26 cellular contexts compared by ENCODE assay signal in genomic region chr17:75081611-75082540, GRCh38. TPM values are rescaled to one million over a fixed set of nuclear protein-coding genes. Genes with fewer than 3 reads are reported as not detected.
DNase-seq lines count a peak whose midpoint lies in the region; TF ChIP-seq lines count a peak whose summit lies in the region.
"Had no signal": no experiment of that assay in that cellular context is flagged by ENCODE, and none has a peak within 500 bp of the region (broad histone marks: within the 10 kb centered on the region; RNA-seq: fewer than 3 reads in every experiment).

No MANE protein-coding gene starts in this region.

- no peaks in the 10 kb centered on the region for H3K9me3 Mint-ChIP-seq in endodermal cell
- no peaks in the 10 kb centered on the region for H3K9me3 Mint-ChIP-seq in osteocyte (ENCODE audit: unreplicated experiment)
- H3K9me3 Mint-ChIP-seq: activated naive CD4-positive, alpha-beta T cell treated with anti-CD3 and anti-CD28 coated beads, Interleukin-2, amount 50 U/mL, for 24 hours; H9; mesothelial cell of epicardium had no signal

- H3K4me3 ChIP-seq in endodermal cell (ENCODE audit: low read length): no peak overlapping the region
- H3K4me3 ChIP-seq: heart left ventricle, left ventricle myocardium inferior, psoas muscle, tibial nerve had no signal

- no peaks in the 10 kb centered on the region for H3K27me3 ChIP-seq in endodermal cell (ENCODE audit: control insufficient read depth, insufficient read depth, low read length, poor library complexity, severe bottlenecking)
- H3K27me3 ChIP-seq: brain microvascular endothelial cell, heart left ventricle, tibial nerve had no signal

- H3K36me3 ChIP-seq in endodermal cell (ENCODE audit: control insufficient read depth, insufficient read depth, low read length): no peaks in the 10 kb centered on the region
- H3K36me3 ChIP-seq: brain microvascular endothelial cell, heart left ventricle, left ventricle myocardium inferior, tibial nerve had no signal

- H3K9me3 ChIP-seq in endodermal cell (ENCODE audit: control insufficient read depth, low read length): no peaks in the 10 kb centered on the region
- H3K9me3 ChIP-seq: heart left ventricle, left ventricle myocardium inferior, psoas muscle, tibial nerve had no signal

- TF ChIP-seq CTCF in endodermal cell (conservative IDR thresholded peaks at IDR 0.05) (no peak), osteocyte (IDR thresholded peaks at IDR 0.05) (no peak)

- no peaks in the 10 kb centered on the region for H3K27me3 Mint-ChIP-seq in endodermal cell (ENCODE audit: insufficient read depth)
- no peaks in the 10 kb centered on the region for H3K27me3 Mint-ChIP-seq in osteocyte (ENCODE audit: unreplicated experiment)
- H3K27me3 Mint-ChIP-seq: activated CD4-positive, alpha-beta T cell treated with anti-CD3 and anti-CD28 coated beads for 36 hours; activated naive CD4-positive, alpha-beta T cell treated with anti-CD3 and anti-CD28 coated beads, Interleukin-2, amount 50 U/mL, for 24 hours had no signal

- H3K4me3 Mint-ChIP-seq in endodermal cell (no peak overlapping the region), osteocyte (ENCODE audit: unreplicated experiment) (no peak overlapping the region)
- H3K4me3 Mint-ChIP-seq: activated CD4-positive, alpha-beta T cell treated with anti-CD3 and anti-CD28 coated beads for 36 hours; activated CD8-positive, alpha-beta T cell treated with anti-CD3 and anti-CD28 coated beads, Interleukin-2, amount 10 ng/mL, durations not matched to agents 7 days and 5 days; activated naive CD4-positive, alpha-beta T cell treated with anti-CD3 and anti-CD28 coated beads, Interleukin-2, amount 50 U/mL, for 24 hours; H9; mesothelial cell of epicardium had no signal

- no peak overlapping the region for H3K27ac Mint-ChIP-seq in endodermal cell
- peak overlapping the region; percentile 43 for H3K27ac Mint-ChIP-seq in osteocyte (ENCODE audit: unreplicated experiment)
- H3K27ac Mint-ChIP-seq: activated CD4-positive, alpha-beta T cell treated with anti-CD3 and anti-CD28 coated beads for 36 hours; activated CD8-positive, alpha-beta T cell treated with anti-CD3 and anti-CD28 coated beads, Interleukin-2, amount 10 ng/mL, durations not matched to agents 7 days and 5 days; activated naive CD4-positive, alpha-beta T cell treated with anti-CD3 and anti-CD28 coated beads, Interleukin-2, amount 50 U/mL, for 24 hours; mesothelial cell of epicardium had no signal

- H3K9ac ChIP-seq in endodermal cell (ENCODE audit: extremely low read depth, low read length, poor library complexity, severe bottlenecking): no peak overlapping the region

- peaks cover 11% of the 10 kb centered on the region for H3K4me1 ChIP-seq in endodermal cell (ENCODE audit: control insufficient read depth, insufficient read depth, low read length)

- DNase-seq in NCI-H82 (lab: John Stamatoyannopoulos, UW): peak; percentile 62
- DNase-seq in endodermal cell: peak; percentile 52
- no peak for DNase-seq in osteocyte (ENCODE audit: extremely low spot score, unreplicated experiment)
- DNase-seq in COLO829 (ENCODE audit: low spot score): no peak
- no peak for DNase-seq in SK-N-DZ (ENCODE audit: low spot score)
- DNase-seq: activated CD4-positive, alpha-beta T cell treated with anti-CD3 and anti-CD28 coated beads for 36 hours; activated CD8-positive, alpha-beta T cell treated with anti-CD3 and anti-CD28 coated beads, Interleukin-2, amount 10 ng/mL, durations not matched to agents 7 days and 5 days; amniotic stem cell; brain microvascular endothelial cell; cerebellar nuclear complex; dermis blood vessel endothelial cell; foreskin melanocyte; H9; Kasumi-1; left ventricle myocardium inferior; NCI-H1417 treated with DMSO at 0.1 percent for 48 hours; NCI-H2029 treated with DMSO at 0.1 percent for 48 hours; nucleus accumbens; psoas muscle; SHP77 treated with DMSO at 0.1 percent for 48 hours; stimulated activated CD4-positive, alpha-beta T cell treated with anti-CD3 and anti-CD28 coated beads, Interleukin-4, amount 100 ng/mL, for 4 hours; T-helper 9 cell had no signal

- 89 to 91% methylated on average over 6 to 13 of the region's 13 CpGs for WGBS in endodermal cell (ENCODE audit: insufficient coverage in 1 of 2, insufficient read length in 1 of 2), 2 experiments

- H3K27ac ChIP-seq in endodermal cell (ENCODE audit: low read depth, low read length): no peak overlapping the region
- H3K27ac ChIP-seq: brain microvascular endothelial cell, heart left ventricle, left ventricle myocardium inferior, psoas muscle, tibial nerve had no signal

- H3K36me3 Mint-ChIP-seq in endodermal cell (ENCODE audit: low read depth) (no peaks in the 10 kb centered on the region), osteocyte (ENCODE audit: unreplicated experiment) (no peaks in the 10 kb centered on the region)
- H3K36me3 Mint-ChIP-seq: activated naive CD4-positive, alpha-beta T cell treated with anti-CD3 and anti-CD28 coated beads, Interleukin-2, amount 50 U/mL, for 24 hours; mesothelial cell of epicardium had no signal

- H3K4me1 Mint-ChIP-seq in endodermal cell (peaks cover 33% of the 10 kb centered on the region), osteocyte (ENCODE audit: unreplicated experiment) (peaks cover 74% of the 10 kb centered on the region)

RNA-seq across cellular contexts. Expression of gene SLC16A5, which starts 5.9 kb away (rescaled TPM):
- total RNA-seq in endodermal cell (10 to 100 TPM; 28.8 to 54.0 TPM), osteocyte (7.0 and 7.6 TPM in 2 replicates)
- polyA plus RNA-seq in endodermal cell (2013, experiment 1 of 2): 10.8 TPM
- polyA plus RNA-seq in endodermal cell (2013, experiment 2 of 2): 7.6 TPM
- polyA plus RNA-seq in SK-N-DZ (2014; cell fraction: cytosol; rRNA removed): not detected in 2 replicates
- polyA plus RNA-seq in SK-N-DZ (2014; cell fraction: nucleus; rRNA removed): 0.72 and 3.3 TPM in 2 replicates

RNA-seq across cellular contexts. Expression of gene ARMC7, which starts 27.9 kb away (rescaled TPM):
- total RNA-seq in endodermal cell: 10 to 100 TPM; 20.0 to 26.6 TPM
- polyA plus RNA-seq in endodermal cell (2013, experiment 1 of 2): 14.0 TPM
- polyA plus RNA-seq in endodermal cell (2013, experiment 2 of 2): 12.3 TPM
- total RNA-seq in osteocyte: 12.8 and 13.6 TPM in 2 replicates
- 4.0 and 7.4 TPM in 2 replicates for polyA plus RNA-seq in SK-N-DZ (2014; cell fraction: cytosol; rRNA removed)
- 2.3 and 3.0 TPM in 2 replicates for polyA plus RNA-seq in SK-N-DZ (2014; cell fraction: nucleus; rRNA removed)

RNA-seq across cellular contexts. Expression of gene KCTD2, which starts 34.9 kb away (rescaled TPM):
- total RNA-seq in endodermal cell: 10 to 100 TPM; 27.7 to 32.8 TPM
- polyA plus RNA-seq in endodermal cell (2013, experiment 1 of 2): 29.2 TPM
- 25.5 TPM for polyA plus RNA-seq in endodermal cell (2013, experiment 2 of 2)
- 22.3 and 23.7 TPM in 2 replicates for total RNA-seq in osteocyte
- 27.4 and 27.6 TPM in 2 replicates for polyA plus RNA-seq in SK-N-DZ (2014; cell fraction: cytosol; rRNA removed)
- polyA plus RNA-seq in SK-N-DZ (2014; cell fraction: nucleus; rRNA removed): 21.8 and 22.6 TPM in 2 replicates

RNA-seq across cellular contexts. Expression of gene ATP5PD, which starts 35.1 kb away (rescaled TPM):
- 100 to 1,000 TPM; 244 to 295 TPM for total RNA-seq in endodermal cell
- 203 TPM for polyA plus RNA-seq in endodermal cell (2013, experiment 1 of 2)
- 189 TPM for polyA plus RNA-seq in endodermal cell (2013, experiment 2 of 2)
- 195 and 212 TPM in 2 replicates for total RNA-seq in osteocyte
- polyA plus RNA-seq in SK-N-DZ (2014; cell fraction: cytosol; rRNA removed): 372 and 412 TPM in 2 replicates
- 318 and 350 TPM in 2 replicates for polyA plus RNA-seq in SK-N-DZ (2014; cell fraction: nucleus; rRNA removed)

RNA-seq across cellular contexts. Expression of gene NT5C, which starts 49.7 kb away (rescaled TPM):
- 10 to 100 TPM; 69.1 to 80.3 TPM for total RNA-seq in endodermal cell
- 71.1 TPM for polyA plus RNA-seq in endodermal cell (2013, experiment 1 of 2)
- polyA plus RNA-seq in endodermal cell (2013, experiment 2 of 2): 57.0 TPM
- 45.6 and 48.2 TPM in 2 replicates for total RNA-seq in osteocyte
- 134 and 151 TPM in 2 replicates for polyA plus RNA-seq in SK-N-DZ (2014; cell fraction: cytosol; rRNA removed)
- polyA plus RNA-seq in SK-N-DZ (2014; cell fraction: nucleus; rRNA removed): 591 and 629 TPM in 2 replicates

Comparison
In these comparisons a context has a peak if more than half of its experiments do, and no peak if none do; other contexts are left out.
1. DNase-seq: peak in NCI-H82 (single experiment) and endodermal cell (single experiment); none in osteocyte (single experiment), COLO829 (single experiment) and SK-N-DZ (single experiment).